ENCODE assay signal across 28 cellular contexts in the genomic region with DNA sequence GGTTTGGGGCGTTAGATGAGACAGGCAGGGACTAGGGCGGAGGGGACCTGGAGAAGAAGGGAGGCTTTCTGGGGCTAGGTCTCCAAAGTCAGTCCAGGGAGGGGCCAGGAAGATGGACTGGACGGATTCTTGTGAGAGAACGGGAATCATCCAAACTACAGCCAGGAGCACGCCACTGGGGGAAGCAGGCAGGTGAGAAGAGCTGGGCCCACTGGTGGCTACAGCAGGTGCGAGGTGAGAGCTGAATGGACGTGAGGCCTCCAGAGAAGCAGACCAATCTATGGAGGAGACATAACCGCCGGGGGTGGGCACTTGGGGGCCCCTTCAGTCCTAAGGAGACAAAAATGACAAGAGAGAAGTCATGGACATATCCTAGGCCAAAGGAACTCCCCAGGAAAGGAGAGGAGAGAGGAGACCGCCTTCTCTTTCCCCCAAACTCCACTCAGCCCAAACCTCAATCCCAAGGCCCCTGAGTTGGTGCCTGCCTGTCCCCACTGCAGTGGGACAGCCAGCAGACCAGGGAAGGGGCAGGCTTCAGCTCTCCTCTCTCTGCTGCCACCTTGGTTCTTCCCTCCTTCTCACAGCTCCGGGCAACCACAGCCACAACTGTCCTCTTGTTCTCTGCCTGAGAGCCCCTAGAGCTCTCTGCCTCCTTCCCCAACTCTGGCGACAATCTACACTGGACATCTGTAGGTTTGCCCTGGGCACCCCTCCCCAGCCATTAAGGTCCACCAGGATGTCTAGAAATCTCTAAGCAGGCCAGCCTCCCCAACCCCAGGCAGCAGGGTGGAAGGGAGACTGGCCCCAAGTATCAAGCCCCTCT.
"Had no signal": no experiment of that assay in that cellular context is flagged by ENCODE, and none has a peak within 500 bp of the region (broad histone marks: within the 10 kb centered on the region; RNA-seq: fewer than 3 reads in every experiment).

No MANE protein-coding gene starts in this region.

- H3K4me1 Mint-ChIP-seq: activated CD4-positive, alpha-beta memory T cell treated with anti-CD3 and anti-CD28 coated beads, Interleukin-2, amount 10 ng/mL, durations not matched to agents 7 days and 5 days; central memory CD8-positive, alpha-beta T cell had no signal

- H3K9me3 ChIP-seq: MG63 had no signal

- DNase-seq: activated CD4-positive, alpha-beta memory T cell treated with anti-CD3 and anti-CD28 coated beads, Interleukin-2, amount 10 ng/mL, durations not matched to agents 7 days and 5 days; activated CD4-positive, alpha-beta T cell treated with anti-CD3 and anti-CD28 coated beads for 1 hour; activated CD4-positive, alpha-beta T cell treated with anti-CD3 and anti-CD28 coated beads for 48 hours; activated CD4-positive, CD25-positive, alpha-beta regulatory T cell; activated gamma-delta T cell treated with Interleukin-2 at 50 U/mL for 16 hours; activated naive CD4-positive, alpha-beta T cell treated with anti-CD3 and anti-CD28 coated beads for 36 hours; activated T-cell treated with anti-CD3 and anti-CD28 coated beads, Interleukin-2, amount 50 U/mL, for 24 hours; amniotic stem cell; Kasumi-1; KG1; MG63; NCI-H1048; NCI-H1105 treated with DMSO at 0.1 percent for 48 hours; NCI-H1436; NCI-H1694; NCI-H1930; NCI-H2081 treated with DMSO at 0.1 percent for 48 hours; NCI-H345; PC-9; Right ventricle myocardium superior; SW 1271; T-helper 1 cell; T-helper 2 cell; T-helper 9 cell had no signal

- H3K9me3 Mint-ChIP-seq: activated CD4-positive, alpha-beta memory T cell treated with anti-CD3 and anti-CD28 coated beads, Interleukin-2, amount 10 ng/mL, durations not matched to agents 7 days and 5 days; activated naive CD4-positive, alpha-beta T cell treated with anti-CD3 and anti-CD28 coated beads for 36 hours; activated naive CD4-positive, alpha-beta T cell treated with anti-CD3 and anti-CD28 coated beads, Interleukin-2, amount 50 U/mL, for 72 hours; activated T-cell treated with anti-CD3 and anti-CD28 coated beads, Interleukin-2, amount 50 U/mL, for 24 hours; central memory CD8-positive, alpha-beta T cell had no signal

- H3K27me3 ChIP-seq: MG63 had no signal

- H3K4me2 ChIP-seq: PC-9 had no signal

- H2AFZ ChIP-seq: PC-9 had no signal

- H3K36me3 Mint-ChIP-seq: activated naive CD4-positive, alpha-beta T cell treated with anti-CD3 and anti-CD28 coated beads, Interleukin-2, amount 50 U/mL, for 72 hours had no signal

- H3K36me3 ChIP-seq: cardiac muscle cell, MG63 had no signal

- H3K4me3 ChIP-seq: cardiac muscle cell, MG63, PC-9 had no signal

- H3K27ac ChIP-seq: cardiac muscle cell, PC-9, VCaP had no signal

- H3K4me3 Mint-ChIP-seq: activated CD4-positive, alpha-beta memory T cell treated with anti-CD3 and anti-CD28 coated beads, Interleukin-2, amount 10 ng/mL, durations not matched to agents 7 days and 5 days; activated naive CD4-positive, alpha-beta T cell treated with anti-CD3 and anti-CD28 coated beads for 36 hours; activated T-cell treated with anti-CD3 and anti-CD28 coated beads, Interleukin-2, amount 50 U/mL, for 24 hours; central memory CD8-positive, alpha-beta T cell had no signal

- H3K27ac Mint-ChIP-seq: activated CD4-positive, alpha-beta memory T cell treated with anti-CD3 and anti-CD28 coated beads, Interleukin-2, amount 10 ng/mL, durations not matched to agents 7 days and 5 days; activated naive CD4-positive, alpha-beta T cell treated with anti-CD3 and anti-CD28 coated beads for 36 hours; activated naive CD4-positive, alpha-beta T cell treated with anti-CD3 and anti-CD28 coated beads, Interleukin-2, amount 50 U/mL, for 72 hours; activated T-cell treated with anti-CD3 and anti-CD28 coated beads, Interleukin-2, amount 50 U/mL, for 24 hours had no signal

- ATAC-seq: activated naive CD4-positive, alpha-beta T cell treated with anti-CD3 and anti-CD28 coated beads, Interleukin-2, amount 50 U/mL, for 72 hours had no signal
